Comparison of ENCODE assay signal across 8 cellular contexts in genomic region chr2:148888003-148888501, GRCh38. TPM values are rescaled to one million over a fixed set of nuclear protein-coding genes. Genes with fewer than 3 reads are reported as not detected.
A peak's percentile ranks its signal among the peaks of the same experiment; 100 is the strongest.
DNase-seq lines count a peak whose midpoint lies in the region; ATAC-seq and TF ChIP-seq lines count a peak whose summit lies in the region.

No MANE protein-coding gene starts in this region.

- H3K27ac ChIP-seq in smooth muscle cell (ENCODE audit: low read depth): no peak overlapping the region

- peaks cover 6% of the 10 kb centered on the region for H3K36me3 Mint-ChIP-seq in T-helper 2 cell treated with Interferon-gamma antibody and Interleukin-4, amounts not matched to agents 5 μg/mL and 100 μg/mL, for 36 hours (ENCODE audit: low read depth)

- peaks cover 9% of the 10 kb centered on the region for H3K4me1 Mint-ChIP-seq in T-helper 2 cell treated with Interferon-gamma antibody and Interleukin-4, amounts not matched to agents 5 μg/mL and 100 μg/mL, for 36 hours (ENCODE audit: low read depth)

- peaks cover 32% of the 10 kb centered on the region for H3K27me3 ChIP-seq in smooth muscle cell (ENCODE audit: low read depth)

- H3K36me3 ChIP-seq in smooth muscle cell (ENCODE audit: low read depth): no peaks in the 10 kb centered on the region

- no peaks in the 10 kb centered on the region for H3K79me2 ChIP-seq in smooth muscle cell (ENCODE audit: low read depth)

- H3K9me3 Mint-ChIP-seq in T-helper 2 cell treated with Interferon-gamma antibody and Interleukin-4, amounts not matched to agents 5 μg/mL and 100 μg/mL, for 36 hours: peaks cover 14% of the 10 kb centered on the region

- TF ChIP-seq CTCF in smooth muscle cell (IDR thresholded peaks at IDR 0.05; ENCODE audit: borderline replicate concordance, insufficient read depth, poor library complexity, severe bottlenecking): peak; percentile 9

- peak overlapping the region; percentile 74 for H3K4me3 ChIP-seq in smooth muscle cell

- H2AFZ ChIP-seq in smooth muscle cell (ENCODE audit: low read depth): peak overlapping the region; percentile 96

- no peaks in the 10 kb centered on the region for H4K20me1 ChIP-seq in smooth muscle cell (ENCODE audit: low read depth)

- 3% methylated on average over 32 of the region's 34 CpGs for WGBS in smooth muscle cell (ENCODE audit: low lambda C conversion rate)

- H3K4me3 Mint-ChIP-seq in T-helper 2 cell treated with Interferon-gamma antibody and Interleukin-4, amounts not matched to agents 5 μg/mL and 100 μg/mL, for 36 hours: peak overlapping the region; percentile 74

- H3K27me3 Mint-ChIP-seq in T-helper 2 cell treated with Interferon-gamma antibody and Interleukin-4, amounts not matched to agents 5 μg/mL and 100 μg/mL, for 36 hours (ENCODE audit: low read depth): peaks cover 42% of the 10 kb centered on the region

- intact Hi-C loops in head of caudate nucleus (cut with DNase I): loop anchor here (10.0 kb wide), 1 partner anchor 87 kb away; no protein-coding TSS in a partner anchor

- H3K9me3 ChIP-seq in smooth muscle cell (replicated peaks; ENCODE audit: low read depth): no peaks in the 10 kb centered on the region

- no peaks in the 10 kb centered on the region for H3F3A ChIP-seq in smooth muscle cell (ENCODE audit: low read depth)

- peak; percentile 29 for DNase-seq in activated T-cell treated with anti-CD3 and anti-CD28 coated beads, Interleukin-2, amount 50 U/mL, for 1 hour
- DNase-seq in activated T-cell treated with anti-CD3 and anti-CD28 coated beads for 4 hours: no peak
- DNase-seq in T-helper 2 cell treated with Interferon-gamma antibody and Interleukin-4, amounts not matched to agents 5 μg/mL and 100 μg/mL, for 36 hours (ENCODE audit: low spot score): no peak
- peak in 30 of 42 donors; percentile 14 to 63 (median 26) for DNase-seq in head of caudate nucleus
- DNase-seq in smooth muscle cell (lab: John Stamatoyannopoulos, UW; ENCODE audit: unreplicated experiment): no peak

- H3K27ac Mint-ChIP-seq in T-helper 2 cell treated with Interferon-gamma antibody and Interleukin-4, amounts not matched to agents 5 μg/mL and 100 μg/mL, for 36 hours: no peak overlapping the region

- peaks cover 20% of the 10 kb centered on the region for H3K4me1 ChIP-seq in smooth muscle cell (ENCODE audit: low read depth)

- peak overlapping the region; percentile 99 for H3K4me2 ChIP-seq in smooth muscle cell

- ATAC-seq in GM18858 (IDR thresholded peaks at IDR 0.05; ENCODE audit: unreplicated experiment) (no peak), GM21528 (IDR thresholded peaks at IDR 0.05; ENCODE audit: low FRiP score, unreplicated experiment) (no peak), GM18517 (IDR thresholded peaks at IDR 0.05; ENCODE audit: unreplicated experiment) (no peak)

- H3K9ac ChIP-seq in smooth muscle cell (ENCODE audit: low read depth): peak overlapping the region; percentile 43

RNA-seq across cellular contexts. Expression of gene KIF5C, which starts 13.0 kb away (rescaled TPM):
- total RNA-seq in smooth muscle cell: 0.72 and 1.4 TPM in 2 replicates
- 0.09 and 1.4 TPM in 2 replicates for polyA plus RNA-seq in smooth muscle cell

Comparison
In these comparisons a context has a peak if more than half of its experiments do, and no peak if none do; other contexts are left out.
1. DNase-seq: peak in activated T-cell treated with anti-CD3 and anti-CD28 coated beads, Interleukin-2, amount 50 U/mL, for 1 hour (single experiment) and head of caudate nucleus (30 of 42); none in activated T-cell treated with anti-CD3 and anti-CD28 coated beads for 4 hours (single experiment), T-helper 2 cell treated with Interferon-gamma antibody and Interleukin-4, amounts not matched to agents 5 μg/mL and 100 μg/mL, for 36 hours (single experiment) and smooth muscle cell (single experiment).